In genomic region chr11:62850911-62851806, GRCh38 we compare ENCODE assay signal across 9 cellular contexts. TPM values are rescaled to one million over a fixed set of nuclear protein-coding genes. Genes with fewer than 3 reads are reported as not detected.
DNase-seq lines count a peak whose midpoint lies in the region; ATAC-seq, FAIRE-seq and TF ChIP-seq lines count a peak whose summit lies in the region.
"Had no signal": no experiment of that assay in that cellular context is flagged by ENCODE, and none has a peak within 500 bp of the region (broad histone marks: within the 10 kb centered on the region; RNA-seq: fewer than 3 reads in every experiment).

No MANE protein-coding gene starts in this region.

- H3K4me2 ChIP-seq in GM12878 (ENCODE audit: control insufficient read depth, insufficient read depth) = peak overlapping the region; percentile 94; the same call in 1 of the 2 replicates

- H3K9ac ChIP-seq in GM12878 (ENCODE audit: control insufficient read depth, insufficient read depth, low read length) = peak overlapping the region; percentile 5; the same call in 1 of the 2 replicates

- no peak for TF ChIP-seq CTCF in GM12878 (IDR thresholded peaks at IDR 0.05 in 2 of 3, conservative IDR thresholded peaks at IDR 0.05 in 1 of 3; ENCODE audit: control insufficient read depth in 2 of 3, extremely low read depth in 1 of 3, insufficient read depth in 1 of 3, low read depth in 3 of 3, low read length in 3 of 3)

- no TSS peak for BruUV-seq in GM12878 (replicated peaks; lab: Mats Ljungman, UMichigan)

- no peak overlapping the region for H2AFZ ChIP-seq in GM12878 (ENCODE audit: control insufficient read depth, low read depth, low read length)

- peaks cover 17% of the 10 kb centered on the region for H3K4me1 ChIP-seq in GM12878 (ENCODE audit: control insufficient read depth, insufficient read depth, low read length)
- peaks cover 11% of the 10 kb centered on the region for H3K4me1 ChIP-seq in thymus (ENCODE audit: control insufficient read depth, insufficient read depth, low read length)
- H3K4me1 ChIP-seq in aorta (ENCODE audit: control insufficient read depth in 1 of 2, insufficient read depth in 2 of 2, low read length in 2 of 2) = no peaks in the 10 kb centered on the region

- no peak for TF ChIP-seq RAD21 in GM12878 (IDR thresholded peaks at IDR 0.05; ENCODE audit: insufficient read depth, low read depth, low read length)

- TF ChIP-seq POLR2A in GM12878 (IDR thresholded peaks at IDR 0.05; ENCODE audit: low read depth, low read length) = peak; percentile 66

- DNase-seq in stimulated activated CD4-positive, alpha-beta T cell treated with anti-CD3 and anti-CD28 coated beads, Interleukin-15, amount 100 ng/mL, for 24 hours = peak; percentile 62
- DNase-seq in stimulated activated CD4-positive, alpha-beta T cell treated with anti-CD3 and anti-CD28 coated beads, Interleukin-12 subunit alpha, Interleukin-12 subunit beta, amount 100 ng/mL, for 4 hours = no peak
- peak; percentile 78 for DNase-seq in NCI-H82 (lab: John Stamatoyannopoulos, UW)
- no peak for DNase-seq in GM12878 (ENCODE audit: low read depth, low spot score)
- no peak for DNase-seq in aorta
- no peak for DNase-seq in COLO829 (ENCODE audit: low spot score)

- POLR2A ChIA-PET in GM12878 (lab: Charles Lee) = interaction anchor here (0.6 to 7.8 kb wide), 9 partner anchors 7 to 97 kb away, joined by 3 to 66 read pairs (median 4); partner anchors contain the start of gene ZBTB3

- no peaks in the 10 kb centered on the region for H3K9me3 ChIP-seq in GM12878 (replicated peaks; ENCODE audit: control insufficient read depth, insufficient read depth, low read length)
- no peaks in the 10 kb centered on the region for H3K9me3 ChIP-seq in thymus (ENCODE audit: control insufficient read depth)
- no peaks in the 10 kb centered on the region for H3K9me3 ChIP-seq in aorta (ENCODE audit: control insufficient read depth, low read length)

- no peak for TF ChIP-seq EP300 in GM12878 (IDR thresholded peaks at IDR 0.05; ENCODE audit: borderline replicate concordance in 1 of 2, control insufficient read depth in 1 of 2, low read depth in 2 of 2, low read length in 2 of 2)

- H3K36me3 ChIP-seq in GM12878 (ENCODE audit: control insufficient read depth in 2 of 2, insufficient read depth in 2 of 2, low read length in 1 of 2) (peaks cover 17 to 32% of the 10 kb centered on the region in 2 experiments), thymus (ENCODE audit: control insufficient read depth, insufficient read depth) (peaks cover 27% of the 10 kb centered on the region), aorta (ENCODE audit: control insufficient read depth in 1 of 2, insufficient read depth in 2 of 2, low read length in 1 of 2) (peaks cover 3 to 5% of the 10 kb centered on the region in 2 donors)

- in situ Hi-C loops in GM12878 (cut with MboI) = no loop called here

- RAD21 ChIA-PET in GM12878 (lab: Charles Lee; ENCODE audit: unreplicated experiment) = interaction anchor here (1.5 kb wide), 1 partner anchor 10 kb away, joined by 3 read pairs; no protein-coding TSS in a partner anchor

- H3K4me3 ChIP-seq in GM12878 = no peak overlapping the region
- H3K4me3 ChIP-seq in thymus (ENCODE audit: low read length) = no peak overlapping the region
- H3K4me3 ChIP-seq in aorta (ENCODE audit: low read length in 2 of 2) = no peak overlapping the region

- H3K27me3 ChIP-seq in GM12878 (replicated peaks in 1 of 2; ENCODE audit: control insufficient read depth in 2 of 2, insufficient read depth in 2 of 2, low read length in 1 of 2) (no peaks in the 10 kb centered on the region), thymus (ENCODE audit: control insufficient read depth, insufficient read depth) (no peaks in the 10 kb centered on the region), aorta (ENCODE audit: control insufficient read depth in 1 of 2, insufficient read depth in 2 of 2, low read length in 1 of 2) (no peaks in the 10 kb centered on the region)

- SMC1A ChIA-PET in GM12878 (lab: Charles Lee; ENCODE audit: uncharacterized antibody, unreplicated experiment) = interaction anchor here (1.0 to 2.1 kb wide), 5 partner anchors 10 to 142 kb away, joined by 3 to 6 read pairs (median 3); partner anchors contain the start of gene SLC3A2

- no peak for FAIRE-seq in GM12878 (lab: Jason Lieb, UNC)

- peaks cover 47% of the 10 kb centered on the region for H3K79me2 ChIP-seq in GM12878 (ENCODE audit: control insufficient read depth, insufficient read depth, low read length)

- ATAC-seq in GM12878 = peak; percentile 4
- ATAC-seq in HG02938 (IDR thresholded peaks at IDR 0.05; ENCODE audit: unreplicated experiment) = no peak
- no peak for ATAC-seq in aorta (ENCODE audit: low FRiP score)

- 0 out of 2 replicates have a peak, but pooled peaks cover 3% of the 10 kb centered on the region for H4K20me1 ChIP-seq in GM12878 (ENCODE audit: control insufficient read depth, insufficient read depth)

- CTCF ChIA-PET in GM12878 (lab: Yijun Ruan, JAX) = interaction anchor here (0.9 to 2.6 kb wide), 8 partner anchors 8 to 65 kb away, joined by 3 to 6 read pairs (median 4); partner anchors contain the start of gene SLC3A2

- 23% methylated on average over 15 of the region's 15 CpGs for WGBS in GM12878 (ENCODE audit: insufficient coverage, insufficient replicate concordance, low lambda C conversion rate, missing lambda C conversion rate)
- 87% methylated on average over 15 of the region's 15 CpGs for WGBS in thymus
- WGBS in aorta, 2 donors = 54 to 55% methylated on average over 15 of the region's 15 CpGs

- H3K27ac ChIP-seq in GM12878 (ENCODE audit: control insufficient read depth, insufficient read depth) = no peak overlapping the region
- peak overlapping the region; percentile 62 for H3K27ac ChIP-seq in thymus (ENCODE audit: low read depth)
- no peak overlapping the region for H3K27ac ChIP-seq in aorta (ENCODE audit: low read depth in 1 of 2, low read length in 2 of 2)

- intact Hi-C loops in GM12878 (cut with micrococcal nuclease; ENCODE audit: unreplicated experiment) (no loop called here), aorta (cut with DNase I) (no loop called here)

RNA-seq across cellular contexts. Expression of gene WDR74, which starts 11.8 kb away (rescaled TPM):
- 62.3 and 66.4 TPM in 2 replicates for total RNA-seq in GM12878 (2013; cell fraction: nucleolus; rRNA removed)
- total RNA-seq in GM12878 (2014; rRNA removed) (101 and 103 TPM in 2 replicates), GM12878 (2014; rRNA removed; fragmentation: Illumina TruSeq; extraction: Trizol) (54.4 and 58.0 TPM in 2 replicates), GM12878 (2021) (63.8 and 72.3 TPM in 2 replicates), aorta (10 to 100 TPM; 35.4 to 42.9 TPM)
- 38.3 TPM for polyA plus RNA-seq in GM12878 (2011; ENCODE audit: low read depth)
- polyA plus RNA-seq in GM12878 (2011; rRNA removed) (36.2 and 54.3 TPM in 2 replicates), GM12878 (2014; fragmentation: Illumina TruSeq; extraction: Trizol) (34.5 and 54.3 TPM in 2 replicates), GM12878 (2014; fragmentation: Nextera tagmentation; extraction: Ambion mirVana) (10 to 100 TPM; 18.2 to 54.5 TPM), GM12878 (2014; rRNA removed) (86.6 and 99.0 TPM in 2 replicates), GM12878 (2016; fragmentation: Nextera tagmentation; extraction: Ambion mirVana) (10 to 100 TPM; 63.4 to 74.4 TPM), thymus (57.2 TPM), aorta (10 to 100 TPM; 13.5 to 53.9 TPM)
- polyA plus RNA-seq in GM12878 (2011; cell fraction: cytosol; rRNA removed) = 69.3 and 90.8 TPM in 2 replicates
- 163 and 166 TPM in 2 replicates for polyA plus RNA-seq in GM12878 (2011; cell fraction: nucleus; rRNA removed)
- polyA plus RNA-seq in GM12878 (2012) = 51.9 and 71.4 TPM in 2 replicates
- 68.5 and 73.3 TPM in 2 replicates for polyA minus RNA-seq in GM12878 (2011; rRNA and poly(A)+ RNA removed)
- polyA minus RNA-seq in GM12878 (2011; cell fraction: cytosol; rRNA and poly(A)+ RNA removed) = 33.9 and 55.1 TPM in 2 replicates
- polyA minus RNA-seq in GM12878 (2011; cell fraction: nucleus; rRNA and poly(A)+ RNA removed) = 141 and 157 TPM in 2 replicates

RNA-seq across cellular contexts. Expression of gene TEX54, which starts 18.5 kb away (rescaled TPM):
- not detected in 2 replicates for total RNA-seq in GM12878 (2013; cell fraction: nucleolus; rRNA removed)
- total RNA-seq in GM12878 (2014; rRNA removed) (0.68 TPM in 1 of 2 replicates, not detected in the other), GM12878 (2014; rRNA removed; fragmentation: Illumina TruSeq; extraction: Trizol) (not detected in 2 replicates), GM12878 (2021) (not detected in 2 replicates), aorta (not detected)
- not detected for polyA plus RNA-seq in GM12878 (2011; ENCODE audit: low read depth)
- polyA plus RNA-seq in GM12878 (2011; rRNA removed) (not detected in 2 replicates), GM12878 (2014; fragmentation: Illumina TruSeq; extraction: Trizol) (not detected in 2 replicates), GM12878 (2014; fragmentation: Nextera tagmentation; extraction: Ambion mirVana) (not detected), GM12878 (2014; rRNA removed) (not detected in 2 replicates), GM12878 (2016; fragmentation: Nextera tagmentation; extraction: Ambion mirVana) (under 1 TPM; 0.38 to 0.51 TPM), thymus (1.3 TPM), aorta (1 to 10 TPM in 1 of 2 donors, not detected in 1; 5.5 TPM)
- not detected in 2 replicates for polyA plus RNA-seq in GM12878 (2011; cell fraction: cytosol; rRNA removed)
- 0.48 TPM in 1 of 2 replicates, not detected in the other for polyA plus RNA-seq in GM12878 (2011; cell fraction: nucleus; rRNA removed)
- polyA plus RNA-seq in GM12878 (2012) = 0.58 TPM in 1 of 2 replicates, not detected in the other
- polyA minus RNA-seq in GM12878 (2011; rRNA and poly(A)+ RNA removed) = not detected in 2 replicates
- not detected in 2 replicates for polyA minus RNA-seq in GM12878 (2011; cell fraction: cytosol; rRNA and poly(A)+ RNA removed)
- 1.1 TPM in 1 of 2 replicates, not detected in the other for polyA minus RNA-seq in GM12878 (2011; cell fraction: nucleus; rRNA and poly(A)+ RNA removed)
- total RNA-seq: skeletal muscle tissue had no signal

RNA-seq across cellular contexts. Expression of gene STX5, which starts 19.3 kb away (rescaled TPM):
- 28.8 and 33.0 TPM in 2 replicates for total RNA-seq in GM12878 (2013; cell fraction: nucleolus; rRNA removed)
- total RNA-seq in GM12878 (2014; rRNA removed) (32.3 and 35.4 TPM in 2 replicates), GM12878 (2014; rRNA removed; fragmentation: Illumina TruSeq; extraction: Trizol) (23.5 and 24.8 TPM in 2 replicates), GM12878 (2021) (28.6 and 33.5 TPM in 2 replicates), aorta (10 to 100 TPM; 42.6 to 46.4 TPM)
- 19.9 TPM for polyA plus RNA-seq in GM12878 (2011; ENCODE audit: low read depth)
- polyA plus RNA-seq in GM12878 (2011; rRNA removed) (22.1 and 30.0 TPM in 2 replicates), GM12878 (2014; fragmentation: Illumina TruSeq; extraction: Trizol) (25.0 and 30.7 TPM in 2 replicates), GM12878 (2014; fragmentation: Nextera tagmentation; extraction: Ambion mirVana) (1 to 10 TPM; 3.8 to 4.5 TPM), GM12878 (2014; rRNA removed) (31.1 and 32.8 TPM in 2 replicates), GM12878 (2016; fragmentation: Nextera tagmentation; extraction: Ambion mirVana) (10 to 100 TPM; 21.6 to 21.9 TPM), thymus (31.2 TPM), aorta (10 to 100 TPM; 19.2 to 44.0 TPM)
- 38.2 and 43.3 TPM in 2 replicates for polyA plus RNA-seq in GM12878 (2011; cell fraction: cytosol; rRNA removed)
- polyA plus RNA-seq in GM12878 (2011; cell fraction: nucleus; rRNA removed) = 29.4 and 36.1 TPM in 2 replicates
- polyA plus RNA-seq in GM12878 (2012) = 34.5 and 35.2 TPM in 2 replicates
- polyA minus RNA-seq in GM12878 (2011; rRNA and poly(A)+ RNA removed) = 45.3 and 57.3 TPM in 2 replicates
- polyA minus RNA-seq in GM12878 (2011; cell fraction: cytosol; rRNA and poly(A)+ RNA removed) = 9.8 and 11.3 TPM in 2 replicates
- polyA minus RNA-seq in GM12878 (2011; cell fraction: nucleus; rRNA and poly(A)+ RNA removed) = 15.1 and 16.0 TPM in 2 replicates

RNA-seq across cellular contexts. Expression of gene SLC3A2, which starts 29.5 kb away (rescaled TPM):
- total RNA-seq in GM12878 (2013; cell fraction: nucleolus; rRNA removed) = 136 and 176 TPM in 2 replicates
- total RNA-seq in GM12878 (2014; rRNA removed) = 143 and 147 TPM in 2 replicates
- 72.2 and 79.6 TPM in 2 replicates for total RNA-seq in GM12878 (2014; rRNA removed; fragmentation: Illumina TruSeq; extraction: Trizol)
- 113 and 114 TPM in 2 replicates for total RNA-seq in GM12878 (2021)
- 90.7 TPM for polyA plus RNA-seq in GM12878 (2011; ENCODE audit: low read depth)
- 127 and 134 TPM in 2 replicates for polyA plus RNA-seq in GM12878 (2011; rRNA removed)
- polyA plus RNA-seq in GM12878 (2011; cell fraction: cytosol; rRNA removed) = 156 and 165 TPM in 2 replicates
- polyA plus RNA-seq in GM12878 (2011; cell fraction: nucleus; rRNA removed) = 299 and 395 TPM in 2 replicates
- 117 and 182 TPM in 2 replicates for polyA plus RNA-seq in GM12878 (2012)
- polyA plus RNA-seq in GM12878 (2014; fragmentation: Illumina TruSeq; extraction: Trizol) = 79.7 and 80.9 TPM in 2 replicates
- polyA plus RNA-seq in GM12878 (2014; fragmentation: Nextera tagmentation; extraction: Ambion mirVana) = 10 to 100 TPM in 1 of 2 experiments, 1 to 10 TPM in 1; 6.9 to 17.0 TPM
- polyA plus RNA-seq in GM12878 (2014; rRNA removed) = 98.0 and 105 TPM in 2 replicates
- polyA plus RNA-seq in GM12878 (2016; fragmentation: Nextera tagmentation; extraction: Ambion mirVana) = 100 to 1,000 TPM; 148 to 158 TPM
- polyA minus RNA-seq in GM12878 (2011; rRNA and poly(A)+ RNA removed) = 78.4 and 115 TPM in 2 replicates
- 83.3 and 96.2 TPM in 2 replicates for polyA minus RNA-seq in GM12878 (2011; cell fraction: cytosol; rRNA and poly(A)+ RNA removed)
- polyA minus RNA-seq in GM12878 (2011; cell fraction: nucleus; rRNA and poly(A)+ RNA removed) = 89.7 and 103 TPM in 2 replicates
- 96.6 TPM for polyA plus RNA-seq in thymus
- 100 to 1,000 TPM in 1 of 2 donors, 10 to 100 TPM in 1; 98.6 to 107 TPM for total RNA-seq in aorta
- 10 to 100 TPM; 31.8 to 74.8 TPM for polyA plus RNA-seq in aorta

RNA-seq across cellular contexts. Expression of gene NXF1, which starts 45.9 kb away (rescaled TPM):
- total RNA-seq in GM12878 (2013; cell fraction: nucleolus; rRNA removed) = 67.4 and 78.6 TPM in 2 replicates
- total RNA-seq in GM12878 (2014; rRNA removed) (30.6 and 31.8 TPM in 2 replicates), GM12878 (2014; rRNA removed; fragmentation: Illumina TruSeq; extraction: Trizol) (22.4 and 28.0 TPM in 2 replicates), GM12878 (2021) (51.8 and 56.2 TPM in 2 replicates), aorta (10 to 100 TPM; 82.4 to 99.9 TPM)
- polyA plus RNA-seq in GM12878 (2011; ENCODE audit: low read depth) = 42.2 TPM
- polyA plus RNA-seq in GM12878 (2011; rRNA removed) (8.9 and 20.7 TPM in 2 replicates), GM12878 (2014; fragmentation: Illumina TruSeq; extraction: Trizol) (74.9 and 84.9 TPM in 2 replicates), GM12878 (2014; fragmentation: Nextera tagmentation; extraction: Ambion mirVana) (10 to 100 TPM; 23.4 to 37.5 TPM), GM12878 (2014; rRNA removed) (43.7 and 64.1 TPM in 2 replicates), GM12878 (2016; fragmentation: Nextera tagmentation; extraction: Ambion mirVana) (10 to 100 TPM; 71.7 to 75.5 TPM), thymus (186 TPM), aorta (100 to 1,000 TPM in 1 of 2 donors, 10 to 100 TPM in 1; 26.8 to 455 TPM)
- polyA plus RNA-seq in GM12878 (2011; cell fraction: cytosol; rRNA removed) = 40.7 and 50.6 TPM in 2 replicates
- polyA plus RNA-seq in GM12878 (2011; cell fraction: nucleus; rRNA removed) = 196 and 244 TPM in 2 replicates
- 49.3 and 62.3 TPM in 2 replicates for polyA plus RNA-seq in GM12878 (2012)
- polyA minus RNA-seq in GM12878 (2011; rRNA and poly(A)+ RNA removed) = 21.9 and 22.9 TPM in 2 replicates
- 13.2 and 14.7 TPM in 2 replicates for polyA minus RNA-seq in GM12878 (2011; cell fraction: cytosol; rRNA and poly(A)+ RNA removed)
- 26.2 and 37.8 TPM in 2 replicates for polyA minus RNA-seq in GM12878 (2011; cell fraction: nucleus; rRNA and poly(A)+ RNA removed)

Comparison
In these comparisons a context has a peak if more than half of its experiments do, and no peak if none do; other contexts are left out.
1. DNase-seq: peak in stimulated activated CD4-positive, alpha-beta T cell treated with anti-CD3 and anti-CD28 coated beads, Interleukin-15, amount 100 ng/mL, for 24 hours (single experiment) and NCI-H82 (single experiment); none in stimulated activated CD4-positive, alpha-beta T cell treated with anti-CD3 and anti-CD28 coated beads, Interleukin-12 subunit alpha, Interleukin-12 subunit beta, amount 100 ng/mL, for 4 hours (single experiment), GM12878 (single experiment), aorta (0 of 2) and COLO829 (single experiment).